1 cellular context compared by ENCODE assay signal in the genomic region with DNA sequence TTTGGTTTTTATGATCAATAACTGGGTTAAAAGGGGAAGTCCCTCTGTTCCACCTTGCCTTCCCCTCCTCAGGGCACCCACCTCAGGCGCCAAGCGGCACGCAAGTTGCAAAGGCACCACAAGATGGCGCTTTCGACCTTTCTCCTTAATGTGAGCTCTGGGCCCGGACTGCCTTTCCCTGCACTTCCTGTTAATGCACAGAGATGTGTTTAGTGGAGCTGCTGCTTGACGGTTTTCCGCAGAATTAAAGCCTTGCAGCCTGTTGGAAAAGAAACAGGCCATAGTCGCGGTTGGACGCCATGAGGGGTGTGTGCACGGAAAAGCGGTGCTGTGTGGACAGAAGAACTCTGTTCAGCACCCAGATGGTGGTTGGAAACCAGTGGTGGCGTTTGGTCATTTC.
TF ChIP-seq lines count a peak whose summit lies in the region.

No MANE protein-coding gene starts in this region.

TF ChIP-seq in GM23338, 12 proteins besides CTCF, POLR2A, EP300 and RAD21 (continued from another document):
- TF ChIP-seq, protein P1, sequence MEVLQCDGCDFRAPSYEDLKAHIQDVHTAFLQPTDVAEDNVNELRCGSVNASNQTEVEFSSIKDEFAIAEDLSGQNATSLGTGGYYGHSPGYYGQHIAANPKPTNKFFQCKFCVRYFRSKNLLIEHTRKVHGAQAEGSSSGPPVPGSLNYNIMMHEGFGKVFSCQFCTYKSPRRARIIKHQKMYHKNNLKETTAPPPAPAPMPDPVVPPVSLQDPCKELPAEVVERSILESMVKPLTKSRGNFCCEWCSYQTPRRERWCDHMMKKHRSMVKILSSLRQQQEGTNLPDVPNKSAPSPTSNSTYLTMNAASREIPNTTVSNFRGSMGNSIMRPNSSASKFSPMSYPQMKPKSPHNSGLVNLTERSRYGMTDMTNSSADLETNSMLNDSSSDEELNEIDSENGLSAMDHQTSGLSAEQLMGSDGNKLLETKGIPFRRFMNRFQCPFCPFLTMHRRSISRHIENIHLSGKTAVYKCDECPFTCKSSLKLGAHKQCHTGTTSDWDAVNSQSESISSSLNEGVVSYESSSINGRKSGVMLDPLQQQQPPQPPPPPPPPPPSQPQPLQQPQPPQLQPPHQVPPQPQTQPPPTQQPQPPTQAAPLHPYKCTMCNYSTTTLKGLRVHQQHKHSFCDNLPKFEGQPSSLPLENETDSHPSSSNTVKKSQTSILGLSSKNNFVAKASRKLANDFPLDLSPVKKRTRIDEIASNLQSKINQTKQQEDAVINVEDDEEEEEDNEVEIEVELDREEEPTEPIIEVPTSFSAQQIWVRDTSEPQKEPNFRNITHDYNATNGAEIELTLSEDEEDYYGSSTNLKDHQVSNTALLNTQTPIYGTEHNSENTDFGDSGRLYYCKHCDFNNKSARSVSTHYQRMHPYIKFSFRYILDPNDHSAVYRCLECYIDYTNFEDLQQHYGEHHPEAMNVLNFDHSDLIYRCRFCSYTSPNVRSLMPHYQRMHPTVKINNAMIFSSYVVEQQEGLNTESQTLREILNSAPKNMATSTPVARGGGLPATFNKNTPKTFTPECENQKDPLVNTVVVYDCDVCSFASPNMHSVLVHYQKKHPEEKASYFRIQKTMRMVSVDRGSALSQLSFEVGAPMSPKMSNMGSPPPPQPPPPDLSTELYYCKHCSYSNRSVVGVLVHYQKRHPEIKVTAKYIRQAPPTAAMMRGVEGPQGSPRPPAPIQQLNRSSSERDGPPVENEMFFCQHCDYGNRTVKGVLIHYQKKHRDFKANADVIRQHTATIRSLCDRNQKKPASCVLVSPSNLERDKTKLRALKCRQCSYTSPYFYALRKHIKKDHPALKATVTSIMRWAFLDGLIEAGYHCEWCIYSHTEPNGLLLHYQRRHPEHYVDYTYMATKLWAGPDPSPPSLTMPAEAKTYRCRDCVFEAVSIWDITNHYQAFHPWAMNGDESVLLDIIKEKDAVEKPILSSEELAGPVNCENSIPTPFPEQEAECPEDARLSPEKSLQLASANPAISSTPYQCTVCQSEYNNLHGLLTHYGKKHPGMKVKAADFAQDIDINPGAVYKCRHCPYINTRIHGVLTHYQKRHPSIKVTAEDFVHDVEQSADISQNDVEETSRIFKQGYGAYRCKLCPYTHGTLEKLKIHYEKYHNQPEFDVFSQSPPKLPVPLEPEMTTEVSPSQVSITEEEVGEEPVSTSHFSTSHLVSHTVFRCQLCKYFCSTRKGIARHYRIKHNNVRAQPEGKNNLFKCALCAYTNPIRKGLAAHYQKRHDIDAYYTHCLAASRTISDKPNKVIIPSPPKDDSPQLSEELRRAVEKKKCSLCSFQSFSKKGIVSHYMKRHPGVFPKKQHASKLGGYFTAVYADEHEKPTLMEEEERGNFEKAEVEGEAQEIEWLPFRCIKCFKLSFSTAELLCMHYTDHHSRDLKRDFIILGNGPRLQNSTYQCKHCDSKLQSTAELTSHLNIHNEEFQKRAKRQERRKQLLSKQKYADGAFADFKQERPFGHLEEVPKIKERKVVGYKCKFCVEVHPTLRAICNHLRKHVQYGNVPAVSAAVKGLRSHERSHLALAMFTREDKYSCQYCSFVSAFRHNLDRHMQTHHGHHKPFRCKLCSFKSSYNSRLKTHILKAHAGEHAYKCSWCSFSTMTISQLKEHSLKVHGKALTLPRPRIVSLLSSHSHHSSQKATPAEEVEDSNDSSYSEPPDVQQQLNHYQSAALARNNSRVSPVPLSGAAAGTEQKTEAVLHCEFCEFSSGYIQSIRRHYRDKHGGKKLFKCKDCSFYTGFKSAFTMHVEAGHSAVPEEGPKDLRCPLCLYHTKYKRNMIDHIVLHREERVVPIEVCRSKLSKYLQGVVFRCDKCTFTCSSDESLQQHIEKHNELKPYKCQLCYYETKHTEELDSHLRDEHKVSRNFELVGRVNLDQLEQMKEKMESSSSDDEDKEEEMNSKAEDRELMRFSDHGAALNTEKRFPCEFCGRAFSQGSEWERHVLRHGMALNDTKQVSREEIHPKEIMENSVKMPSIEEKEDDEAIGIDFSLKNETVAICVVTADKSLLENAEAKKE (CRISPR knock-in tag; IDR thresholded peaks at IDR 0.05): no peak
- TF ChIP-seq EZH2phosphoT487 (IDR thresholded peaks at IDR 0.05; ENCODE audit: unreplicated experiment) (no peak), CREB1 (CRISPR knock-in tag; IDR thresholded peaks at IDR 0.05; ENCODE audit: low read depth) (no peak), JUNB (IDR thresholded peaks at IDR 0.05; ENCODE audit: unreplicated experiment) (no peak), POLR2AphosphoS5 (IDR thresholded peaks at IDR 0.05; ENCODE audit: low read depth) (no peak), NANOG (IDR thresholded peaks at IDR 0.05; ENCODE audit: borderline replicate concordance) (no peak), EZH2 (IDR thresholded peaks at IDR 0.05; ENCODE audit: low read depth, unreplicated experiment) (no peak), ZNF331 (CRISPR knock-in tag; IDR thresholded peaks at IDR 0.05; ENCODE audit: low read depth) (no peak)
